ENCODE assay signal across 22 cellular contexts in genomic region chr12:1931642-1932041, GRCh38.
"Had no signal": no experiment of that assay in that cellular context is flagged by ENCODE, and none has a peak within 500 bp of the region (broad histone marks: within the 10 kb centered on the region; RNA-seq: fewer than 3 reads in every experiment).

No MANE protein-coding gene starts in this region.

- H3K27ac Mint-ChIP-seq: activated CD4-positive, alpha-beta T cell treated with anti-CD3 and anti-CD28 coated beads, Interleukin-2, amount 10 ng/mL, durations not matched to agents 7 days and 5 days; activated CD8-positive, alpha-beta memory T cell treated with anti-CD3 and anti-CD28 coated beads, Interleukin-2, amount 10 ng/mL, durations not matched to agents 7 days and 5 days; activated CD8-positive, alpha-beta T cell treated with anti-CD3 and anti-CD28 coated beads for 36 hours; activated naive CD4-positive, alpha-beta T cell treated with anti-CD3 and anti-CD28 coated beads, Interleukin-2, amount 50 U/mL, for 24 hours; activated T-helper 1 cell treated with anti-CD3 and anti-CD28 coated beads, Interleukin-12 subunit alpha, Interleukin-12 subunit beta, Interleukin-2, Interleukin-4 antibody, amounts not matched to agents 30 ng/mL and 10 ng/mL and 1 ng/mL, durations not matched to agents 14 hours and 24 hours and 36 hours; dendritic cell treated with granulocyte-macrophage colony-stimulating factor and Interleukin-4, amounts not matched to agents 40 ng/mL and 50 ng/mL, for 4 days had no signal

- H3K4me1 Mint-ChIP-seq: activated CD8-positive, alpha-beta memory T cell treated with anti-CD3 and anti-CD28 coated beads, Interleukin-2, amount 10 ng/mL, durations not matched to agents 7 days and 5 days had no signal

- H3K36me3 ChIP-seq: brain microvascular endothelial cell, lower lobe of right lung had no signal

- H3K9me3 ChIP-seq: lower lobe of right lung, mucosa of descending colon had no signal

- H3K4me3 ChIP-seq: lower lobe of right lung, mucosa of descending colon had no signal

- H3K36me3 Mint-ChIP-seq: activated CD8-positive, alpha-beta memory T cell treated with anti-CD3 and anti-CD28 coated beads, Interleukin-2, amount 10 ng/mL, durations not matched to agents 7 days and 5 days; activated naive CD4-positive, alpha-beta T cell treated with anti-CD3 and anti-CD28 coated beads, Interleukin-2, amount 50 U/mL, for 24 hours; naive thymus-derived CD4-positive, alpha-beta T cell had no signal

- H3K4me3 Mint-ChIP-seq: activated CD4-positive, alpha-beta T cell treated with anti-CD3 and anti-CD28 coated beads, Interleukin-2, amount 10 ng/mL, durations not matched to agents 7 days and 5 days; activated CD8-positive, alpha-beta memory T cell treated with anti-CD3 and anti-CD28 coated beads, Interleukin-2, amount 10 ng/mL, durations not matched to agents 7 days and 5 days; activated CD8-positive, alpha-beta T cell treated with anti-CD3 and anti-CD28 coated beads for 36 hours; activated naive CD4-positive, alpha-beta T cell treated with anti-CD3 and anti-CD28 coated beads, Interleukin-2, amount 50 U/mL, for 24 hours; activated T-helper 1 cell treated with anti-CD3 and anti-CD28 coated beads, Interleukin-12 subunit alpha, Interleukin-12 subunit beta, Interleukin-2, Interleukin-4 antibody, amounts not matched to agents 30 ng/mL and 10 ng/mL and 1 ng/mL, durations not matched to agents 14 hours and 24 hours and 36 hours; dendritic cell treated with granulocyte-macrophage colony-stimulating factor and Interleukin-4, amounts not matched to agents 40 ng/mL and 50 ng/mL, for 4 days; naive thymus-derived CD4-positive, alpha-beta T cell; neural crest cell had no signal

- DNase-seq: activated CD4-positive, alpha-beta T cell treated with anti-CD3 and anti-CD28 coated beads, Interleukin-2, amount 10 ng/mL, durations not matched to agents 7 days and 5 days; activated CD8-positive, alpha-beta memory T cell treated with anti-CD3 and anti-CD28 coated beads, Interleukin-2, amount 10 ng/mL, durations not matched to agents 7 days and 5 days; activated CD8-positive, alpha-beta T cell treated with anti-CD3 and anti-CD28 coated beads for 36 hours; activated gamma-delta T cell; activated T-cell treated with anti-CD3 and anti-CD28 coated beads for 4 hours; brain microvascular endothelial cell; effector CD8-positive, alpha-beta T cell; erythroblast; foreskin keratinocyte; kidney; mesendoderm; stimulated activated CD4-positive, alpha-beta T cell treated with anti-CD3 and anti-CD28 coated beads, Interleukin-2, amount 100 ng/mL, for 48 hours; stimulated activated CD8-positive, alpha-beta memory T cell treated with anti-CD3 and anti-CD28 coated beads, Interleukin-4, amount 100 ng/mL, for 48 hours; stimulated activated naive CD4-positive, alpha-beta T cell treated with Interleukin-2 at 50 U/mL for 16 hours had no signal

- H3K9me3 Mint-ChIP-seq: activated CD4-positive, alpha-beta T cell treated with anti-CD3 and anti-CD28 coated beads, Interleukin-2, amount 10 ng/mL, durations not matched to agents 7 days and 5 days; activated CD8-positive, alpha-beta T cell treated with anti-CD3 and anti-CD28 coated beads for 36 hours; activated naive CD4-positive, alpha-beta T cell treated with anti-CD3 and anti-CD28 coated beads, Interleukin-2, amount 50 U/mL, for 24 hours; activated T-helper 1 cell treated with anti-CD3 and anti-CD28 coated beads, Interleukin-12 subunit alpha, Interleukin-12 subunit beta, Interleukin-2, Interleukin-4 antibody, amounts not matched to agents 30 ng/mL and 10 ng/mL and 1 ng/mL, durations not matched to agents 14 hours and 24 hours and 36 hours; dendritic cell treated with granulocyte-macrophage colony-stimulating factor and Interleukin-4, amounts not matched to agents 40 ng/mL and 50 ng/mL, for 4 days; neural crest cell had no signal

- H3K27me3 ChIP-seq: foreskin keratinocyte had no signal

- ATAC-seq: activated CD4-positive, CD25-positive, alpha-beta regulatory T cell treated with anti-CD3 and anti-CD28 coated beads, Interleukin-2, amount 50 U/mL, for 24 hours; activated CD8-positive, alpha-beta memory T cell treated with anti-CD3 and anti-CD28 coated beads, Interleukin-2, amount 10 ng/mL, durations not matched to agents 7 days and 5 days; activated CD8-positive, alpha-beta T cell treated with anti-CD3 and anti-CD28 coated beads for 36 hours; lower lobe of right lung; naive thymus-derived CD4-positive, alpha-beta T cell had no signal

- H3K27ac ChIP-seq: brain microvascular endothelial cell, foreskin keratinocyte, lower lobe of right lung had no signal

- H3K4me1 ChIP-seq: foreskin keratinocyte, lower lobe of right lung had no signal

- H3K27me3 Mint-ChIP-seq: activated CD4-positive, alpha-beta T cell treated with anti-CD3 and anti-CD28 coated beads, Interleukin-2, amount 10 ng/mL, durations not matched to agents 7 days and 5 days; activated CD8-positive, alpha-beta memory T cell treated with anti-CD3 and anti-CD28 coated beads, Interleukin-2, amount 10 ng/mL, durations not matched to agents 7 days and 5 days; activated CD8-positive, alpha-beta T cell treated with anti-CD3 and anti-CD28 coated beads for 36 hours; activated naive CD4-positive, alpha-beta T cell treated with anti-CD3 and anti-CD28 coated beads, Interleukin-2, amount 50 U/mL, for 24 hours; naive thymus-derived CD4-positive, alpha-beta T cell had no signal
